ENCODE assay signal across 9 cellular contexts in genomic region chr9:37266630-37267029, GRCh38.
"Had no signal": no experiment of that assay in that cellular context is flagged by ENCODE, and none has a peak within 500 bp of the region (broad histone marks: within the 10 kb centered on the region; RNA-seq: fewer than 3 reads in every experiment).

No MANE protein-coding gene starts in this region.

- H3K36me3 ChIP-seq: HAP-1 had no signal

- H3K9me3 ChIP-seq: HAP-1 had no signal

- H3K4me1 ChIP-seq: HAP-1 had no signal

- H3K27ac ChIP-seq: GM23248, KMS-11 had no signal

- ATAC-seq: HCT116 had no signal

- H3K4me2 ChIP-seq: KMS-11 had no signal

- H3K9ac ChIP-seq: GM23248, KMS-11 had no signal

- H3K9me3 Mint-ChIP-seq: HFFc6 had no signal

- H2AFZ ChIP-seq: GM23248 had no signal

- H3K4me3 ChIP-seq: GM23248, HAP-1 had no signal

- H3K4me3 Mint-ChIP-seq: HFFc6 had no signal

- H3K27ac Mint-ChIP-seq: HFFc6 had no signal

- DNase-seq: GM23248, GOT3, H7, HFFc6, Kasumi-1, KBM-7 had no signal
